1 cellular context compared by ENCODE assay signal in genomic region chr2:70596739-70597138, GRCh38.
TF ChIP-seq lines count a peak whose summit lies in the region.

No MANE protein-coding gene starts in this region.

TF ChIP-seq in SK-N-SH, 30 proteins besides CTCF, POLR2A, EP300 and RAD21 (continued from another document):
- TF ChIP-seq CHD2 (IDR thresholded peaks at IDR 0.05; ENCODE audit: low read length, partially characterized antibody) (no peak), POLR2AphosphoS5 (IDR thresholded peaks at IDR 0.05; ENCODE audit: low read depth, low read length) (no peak), TAF1 (IDR thresholded peaks at IDR 0.05; ENCODE audit: borderline replicate concordance, low read depth, low read length) (no peak), MAX (IDR thresholded peaks at IDR 0.05; ENCODE audit: low read depth) (no peak), ELF1 (IDR thresholded peaks at IDR 0.05) (no peak), TEAD4 (IDR thresholded peaks at IDR 0.05; ENCODE audit: borderline replicate concordance, insufficient read depth) (no peak), EZH2phosphoT487 (IDR thresholded peaks at IDR 0.05; ENCODE audit: borderline replicate concordance, low read depth) (no peak), TCF12 (IDR thresholded peaks at IDR 0.05) (no peak), ZBTB33 (IDR thresholded peaks at IDR 0.05; ENCODE audit: borderline replicate concordance, low read depth) (no peak), FOXM1 (IDR thresholded peaks at IDR 0.05; ENCODE audit: low read depth) (no peak)
